In the genomic region with DNA sequence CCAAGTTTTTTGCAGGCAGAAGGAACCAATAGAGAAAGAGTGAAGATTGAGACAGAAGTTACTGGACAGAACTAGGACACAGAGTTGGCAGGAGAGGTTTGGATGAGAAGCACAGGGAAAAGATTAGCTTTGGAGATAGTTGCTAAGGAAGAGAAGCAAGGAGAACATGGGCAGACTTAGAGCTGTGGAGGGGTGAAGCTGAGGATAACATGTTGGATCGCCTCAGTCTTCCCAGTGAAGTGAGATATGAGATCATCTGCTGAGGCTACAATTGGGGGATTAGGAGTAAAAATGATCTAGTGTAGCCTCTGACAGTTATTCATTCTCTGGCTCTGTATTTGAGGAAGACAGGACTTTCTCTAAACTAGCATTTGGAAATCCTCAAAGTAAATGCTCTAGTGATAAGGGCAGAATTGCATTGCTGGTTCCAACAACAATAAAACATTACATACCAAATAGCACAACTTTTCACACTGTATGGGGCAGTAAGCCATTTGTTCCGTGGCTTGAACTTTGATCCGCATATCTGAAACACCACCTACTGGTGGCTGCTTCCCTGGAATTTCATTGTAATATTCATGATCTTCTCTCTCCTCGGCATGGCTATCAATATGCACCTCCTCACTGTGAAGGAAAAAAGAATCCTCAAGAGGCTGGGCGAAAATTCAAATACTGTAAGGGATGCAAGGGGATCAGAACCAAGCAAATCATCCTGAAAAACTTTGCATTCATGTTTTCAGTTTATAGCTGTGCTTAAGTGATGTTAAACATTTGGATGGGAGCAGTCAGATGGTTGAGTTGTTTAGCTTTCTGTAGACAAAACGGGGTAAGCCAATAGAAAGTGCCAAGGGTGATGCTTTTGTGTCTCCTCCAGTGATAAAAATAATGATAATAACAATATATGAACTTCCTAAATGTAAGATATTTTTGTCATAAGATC, we compare ENCODE assay signal across 8 cellular contexts. TPM values are rescaled to one million over a fixed set of nuclear protein-coding genes. Genes with fewer than 3 reads are reported as not detected.
DNase-seq lines count a peak whose midpoint lies in the region; TF ChIP-seq lines count a peak whose summit lies in the region.

No MANE protein-coding gene starts in this region.

- DNase-seq in NCI-H82 (lab: John Stamatoyannopoulos, UW) (peak; percentile 61), NCI-H82 treated with DMSO at 0.1 percent for 48 hours (lab: John Stamatoyannopoulos, UW; ENCODE audit: unreplicated experiment) (no peak), SK-N-MC (ENCODE audit: low read depth, low spot score) (no peak), hepatocyte (ENCODE audit: low spot score) (peak; percentile 49), thyroid gland (peak; percentile 36 to 41), GM13977 (ENCODE audit: low spot score) (no peak), NCI-H187 treated with DMSO at 0.1 percent for 48 hours (lab: John Stamatoyannopoulos, UW) (no peak), middle frontal gyrus (ENCODE audit: extremely low spot score, low spot score) (no peak)

- in situ Hi-C loops in GM13977 (cut with MboI; ENCODE audit: low pct_unique_long_range_greater_than_20kb, low sequenced_read_pairs, unreplicated experiment) = loop anchor here (25.0 kb wide), 2 partner anchors 557 to 1282 kb away; a partner anchor contains a TSS

- H3K27me3 ChIP-seq in hepatocyte = no peaks in the 10 kb centered on the region
- no peaks in the 10 kb centered on the region for H3K27me3 ChIP-seq in thyroid gland

- peak overlapping the region; percentile 57 for H3K4me2 ChIP-seq in hepatocyte

- H3K9me3 ChIP-seq in SK-N-MC (ENCODE audit: low read depth, low read length) = no peaks in the 10 kb centered on the region
- H3K9me3 ChIP-seq in hepatocyte (ENCODE audit: low read depth) = no peaks in the 10 kb centered on the region
- H3K9me3 ChIP-seq in thyroid gland = no peaks in the 10 kb centered on the region

- no peak overlapping the region for H2AFZ ChIP-seq in hepatocyte

- TF ChIP-seq CTCF in hepatocyte (IDR thresholded peaks at IDR 0.05; ENCODE audit: poor library complexity) (peak; percentile 51), thyroid gland (IDR thresholded peaks at IDR 0.05) (peak in 4 of 6 experiments; percentile 55 to 75 (median 64)), GM13977 (IDR thresholded peaks at IDR 0.05; ENCODE audit: extremely low read depth, insufficient read depth, missing control alignments) (no peak)

- intact Hi-C loops in thyroid gland (cut with DNase I) = loop anchor here (5.0 kb wide), 1 partner anchor 498 kb away; no protein-coding TSS in a partner anchor

- WGBS in hepatocyte (ENCODE audit: low lambda C conversion rate, missing lambda C conversion rate) = 25% methylated on average over 6 of the region's 6 CpGs
- WGBS in thyroid gland, 2 donors = 23 to 28% methylated on average over 6 of the region's 6 CpGs

- no peaks in the 10 kb centered on the region for H3K9me2 ChIP-seq in hepatocyte (replicated peaks; ENCODE audit: insufficient read depth)

- H3K36me3 ChIP-seq in SK-N-MC (ENCODE audit: insufficient read depth, low read length) (no peaks in the 10 kb centered on the region), hepatocyte (replicated peaks; ENCODE audit: insufficient read depth, low read depth) (no peaks in the 10 kb centered on the region), thyroid gland (no peaks in the 10 kb centered on the region)

- H3K4me3 ChIP-seq in SK-N-MC (peak overlapping the region; percentile 51), hepatocyte (no peak overlapping the region), thyroid gland (replicated peaks in 1 of 3) (no peak overlapping the region)

- TF ChIP-seq POLR2A in thyroid gland (IDR thresholded peaks at IDR 0.05) = no peak

- H3K4me1 ChIP-seq in hepatocyte (ENCODE audit: insufficient read depth) (peaks cover 7% of the 10 kb centered on the region), thyroid gland (no peaks in the 10 kb centered on the region)

- H3K27ac ChIP-seq in SK-N-MC (0 out of 2 replicates have a peak overlapping the region, but pooled peaks have one; percentile 66), hepatocyte (peak overlapping the region; percentile 14), thyroid gland (no peak overlapping the region)

- H3K79me2 ChIP-seq in hepatocyte = no peaks in the 10 kb centered on the region

- H4K20me1 ChIP-seq in hepatocyte (ENCODE audit: insufficient read depth, poor library complexity, severe bottlenecking) = no peaks in the 10 kb centered on the region

- no peak overlapping the region for H3K9ac ChIP-seq in SK-N-MC (ENCODE audit: insufficient read length)

RNA-seq across cellular contexts. Expression of a gene that starts 22.2 kb away (rescaled TPM):
- total RNA-seq in hepatocyte = 198 and 218 TPM in 2 replicates
- polyA plus RNA-seq in hepatocyte = 228 and 242 TPM in 2 replicates
- 100 to 1,000 TPM; 213 to 305 (median 273) TPM for total RNA-seq in thyroid gland

RNA-seq across cellular contexts. Expression of a gene that starts 44.9 kb away (rescaled TPM):
- total RNA-seq in hepatocyte (5.0 and 6.3 TPM in 2 replicates), thyroid gland (1 to 10 TPM; 5.5 to 7.7 (median 6.8) TPM)
- 3.8 and 4.7 TPM in 2 replicates for polyA plus RNA-seq in hepatocyte

Comparison
In these comparisons a context has a peak if more than half of its experiments do, and no peak if none do; other contexts are left out.
1. DNase-seq: peak in NCI-H82 (single experiment), hepatocyte (single experiment) and thyroid gland (2 of 2); none in NCI-H82 treated with DMSO at 0.1 percent for 48 hours (single experiment), SK-N-MC (single experiment), GM13977 (single experiment), NCI-H187 treated with DMSO at 0.1 percent for 48 hours (single experiment) and middle frontal gyrus (single experiment).
2. H3K27ac ChIP-seq: peak in SK-N-MC (single experiment) and hepatocyte (single experiment); none in thyroid gland (0 of 3).